1 cellular context compared by ENCODE assay signal in genomic region chr1:21963477-21964217, GRCh38.
TF ChIP-seq lines count a peak whose summit lies in the region.

No MANE protein-coding gene starts in this region.

TF ChIP-seq in IMR-90, 13 proteins besides CTCF, POLR2A, EP300 and RAD21:
- TF ChIP-seq RFX5 (IDR thresholded peaks at IDR 0.05; ENCODE audit: low read depth, low read length): no peak
- no peak for TF ChIP-seq ELK1 (IDR thresholded peaks at IDR 0.05; ENCODE audit: borderline replicate concordance, low read depth, low read length)
- peak; percentile 89 for TF ChIP-seq SMC3 (IDR thresholded peaks at IDR 0.05; ENCODE audit: low read depth, low read length)
